ENCODE assay signal across 10 cellular contexts in the genomic region with DNA sequence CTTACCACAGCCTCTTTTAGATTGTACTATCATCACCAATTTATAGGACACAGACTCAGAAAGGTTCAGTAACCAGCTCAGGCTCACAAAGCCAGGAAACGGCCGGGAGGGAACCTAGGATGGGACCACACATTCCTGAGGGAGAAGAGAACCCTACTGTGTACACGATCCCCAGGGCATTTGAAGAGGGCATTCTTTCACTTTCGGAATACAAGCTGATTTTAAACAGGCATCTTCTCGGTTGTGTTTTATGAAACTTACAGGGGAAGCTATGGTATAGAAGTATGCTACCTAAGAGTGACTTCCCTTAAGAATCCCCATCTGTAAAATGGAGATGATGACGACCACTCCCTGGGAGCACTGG.
DNase-seq lines count a peak whose midpoint lies in the region; ATAC-seq and TF ChIP-seq lines count a peak whose summit lies in the region.
"Had no signal": no experiment of that assay in that cellular context is flagged by ENCODE, and none has a peak within 500 bp of the region (broad histone marks: within the 10 kb centered on the region; RNA-seq: fewer than 3 reads in every experiment).

No MANE protein-coding gene starts in this region.

- H3K9ac ChIP-seq in duodenal mucosa (ENCODE audit: low read depth in 1 of 2, low read length in 2 of 2): peak overlapping the region in 1 of 2 donors; percentile 16

- DNase-seq in GM12864 (ENCODE audit: low read depth): no peak
- no peak for DNase-seq in cortex of kidney (lab: John Stamatoyannopoulos, UW)
- DNase-seq in putamen (ENCODE audit: low spot score): no peak
- DNase-seq in AG08395 (ENCODE audit: low spot score): no peak
- DNase-seq in hippocampal formation (lab: John Stamatoyannopoulos, UW): no peak
- DNase-seq: NK-92 treated with Interleukin-12 subunit alpha and Interleukin-12 subunit beta, amount 100 ng/mL, for 24 hours had no signal

- H3K4me3 ChIP-seq in GM12864 (ENCODE audit: low read depth, low read length): peak overlapping the region; percentile 22; the same call in 1 of the 2 replicates
- peak overlapping the region; percentile 15 to 41 for H3K4me3 ChIP-seq in duodenal mucosa (ENCODE audit: low read depth in 1 of 2, low read length in 2 of 2)

- ATAC-seq in GM19452 (IDR thresholded peaks at IDR 0.05; ENCODE audit: unreplicated experiment) (peak; percentile 42), HG03108 (IDR thresholded peaks at IDR 0.05; ENCODE audit: unreplicated experiment) (peak; percentile 30)

- no peak overlapping the region for H3K27ac ChIP-seq in duodenal mucosa (ENCODE audit: low read depth, low read length)
- H3K27ac ChIP-seq: epithelial cell of prostate had no signal

- H3K36me3 ChIP-seq in duodenal mucosa (ENCODE audit: control insufficient read depth in 1 of 2, insufficient read depth in 2 of 2, low read length in 2 of 2): no peaks in the 10 kb centered on the region

- no peaks in the 10 kb centered on the region for H3K27me3 ChIP-seq in duodenal mucosa (ENCODE audit: control insufficient read depth in 1 of 2, insufficient read depth in 2 of 2, low read length in 2 of 2)

- no peak for TF ChIP-seq CTCF in GM12864 (IDR thresholded peaks at IDR 0.05; ENCODE audit: low read depth, low read length, missing control alignments)

- no peaks in the 10 kb centered on the region for H3K9me3 ChIP-seq in duodenal mucosa (ENCODE audit: control insufficient read depth in 1 of 2, low read length in 2 of 2)

- peaks cover 56 to 66% of the 10 kb centered on the region in 2 donors for H3K4me1 ChIP-seq in duodenal mucosa (ENCODE audit: control insufficient read depth in 1 of 2, insufficient read depth in 2 of 2, low read length in 2 of 2)
